In the genomic region with DNA sequence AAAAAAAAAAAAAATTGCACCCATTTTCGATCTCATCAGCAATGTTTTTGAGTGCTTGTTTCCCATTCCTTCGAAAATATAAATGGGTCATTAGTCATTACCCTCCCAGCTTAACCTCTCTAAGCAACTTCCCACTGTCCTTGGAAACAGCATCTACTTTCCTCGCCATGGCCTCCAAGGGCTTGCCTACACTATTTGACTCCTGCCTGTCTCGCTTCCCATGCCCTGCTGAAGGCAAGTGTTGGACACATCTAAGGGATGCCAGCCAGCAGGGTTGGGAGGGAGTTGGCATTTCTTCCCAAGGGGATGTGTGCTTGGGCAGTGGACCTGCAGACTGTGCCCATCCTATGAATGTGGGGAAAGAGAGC, we compare ENCODE assay signal across 15 cellular contexts. TPM values are rescaled to one million over a fixed set of nuclear protein-coding genes. Genes with fewer than 3 reads are reported as not detected.
A peak's percentile ranks its signal among the peaks of the same experiment; 100 is the strongest.
DNase-seq lines count a peak whose midpoint lies in the region; ATAC-seq and TF ChIP-seq lines count a peak whose summit lies in the region.
"Had no signal": no experiment of that assay in that cellular context is flagged by ENCODE, and none has a peak within 500 bp of the region (broad histone marks: within the 10 kb centered on the region; RNA-seq: fewer than 3 reads in every experiment).

No MANE protein-coding gene starts in this region.

- H3K27ac ChIP-seq in Karpas-422 (ENCODE audit: low read length) (no peak overlapping the region), neural progenitor cell (no peak overlapping the region)
- H3K27ac ChIP-seq: coronary artery had no signal

- no peaks in the 10 kb centered on the region for H3K36me3 ChIP-seq in Karpas-422 (ENCODE audit: insufficient read depth, low read length)
- H3K36me3 ChIP-seq in neural progenitor cell: no peaks in the 10 kb centered on the region

- H3K79me2 ChIP-seq in Karpas-422 (ENCODE audit: low read length) (no peaks in the 10 kb centered on the region), neural progenitor cell (ENCODE audit: low read depth) (no peaks in the 10 kb centered on the region)

- H3K27me3 Mint-ChIP-seq in neural progenitor cell (ENCODE audit: insufficient read depth, low read depth): peaks cover 6% of the 10 kb centered on the region

- H3K27me3 ChIP-seq in Karpas-422 (ENCODE audit: low read length): no peaks in the 10 kb centered on the region
- H3K27me3 ChIP-seq in neural progenitor cell: no peaks in the 10 kb centered on the region

- no peak overlapping the region for H3K27ac Mint-ChIP-seq in neural progenitor cell
- H3K27ac Mint-ChIP-seq: activated naive CD8-positive, alpha-beta T cell treated with anti-CD3 and anti-CD28 coated beads, Interleukin-2, amount 10 ng/mL, durations not matched to agents 7 days and 5 days; CD4-positive, alpha-beta T cell; immature natural killer cell; T-helper 2 cell treated with Interferon-gamma antibody and Interleukin-4, amounts not matched to agents 5 μg/mL and 100 μg/mL, for 36 hours had no signal

- no peaks in the 10 kb centered on the region for H3K9me3 Mint-ChIP-seq in neural progenitor cell
- H3K9me3 Mint-ChIP-seq: activated naive CD8-positive, alpha-beta T cell treated with anti-CD3 and anti-CD28 coated beads, Interleukin-2, amount 10 ng/mL, durations not matched to agents 7 days and 5 days; CD4-positive, alpha-beta T cell; immature natural killer cell; naive thymus-derived CD8-positive, alpha-beta T cell; T-helper 2 cell treated with Interferon-gamma antibody and Interleukin-4, amounts not matched to agents 5 μg/mL and 100 μg/mL, for 36 hours had no signal

- TF ChIP-seq CTCF in neural progenitor cell (IDR thresholded peaks at IDR 0.05): no peak

- H4K20me1 ChIP-seq in Karpas-422 (ENCODE audit: insufficient read depth, low read depth, low read length) (no peaks in the 10 kb centered on the region), neural progenitor cell (ENCODE audit: low read depth) (no peaks in the 10 kb centered on the region)

- no peaks in the 10 kb centered on the region for H3K36me3 Mint-ChIP-seq in neural progenitor cell
- H3K36me3 Mint-ChIP-seq: activated naive CD8-positive, alpha-beta T cell treated with anti-CD3 and anti-CD28 coated beads, Interleukin-2, amount 10 ng/mL, durations not matched to agents 7 days and 5 days; immature natural killer cell; naive thymus-derived CD8-positive, alpha-beta T cell had no signal

- no peaks in the 10 kb centered on the region for H3K9me2 ChIP-seq in Karpas-422 (replicated peaks; ENCODE audit: insufficient read depth, low read length)

- H3K4me2 ChIP-seq in Karpas-422 (ENCODE audit: low read depth, low read length, poor library complexity, severe bottlenecking) (no peak overlapping the region), neural progenitor cell (no peak overlapping the region)

- H3K9ac ChIP-seq in Karpas-422 (ENCODE audit: low read length) (no peak overlapping the region), neural progenitor cell (no peak overlapping the region)

- H3K4me3 Mint-ChIP-seq in neural progenitor cell: no peak overlapping the region
- H3K4me3 Mint-ChIP-seq: activated naive CD8-positive, alpha-beta T cell treated with anti-CD3 and anti-CD28 coated beads, Interleukin-2, amount 10 ng/mL, durations not matched to agents 7 days and 5 days; CD4-positive, alpha-beta T cell; immature natural killer cell; naive thymus-derived CD8-positive, alpha-beta T cell; T-helper 2 cell treated with Interferon-gamma antibody and Interleukin-4, amounts not matched to agents 5 μg/mL and 100 μg/mL, for 36 hours had no signal

- ATAC-seq in GM18511 (IDR thresholded peaks at IDR 0.05; ENCODE audit: unreplicated experiment) (peak; percentile 11), GM21717 (IDR thresholded peaks at IDR 0.05; ENCODE audit: unreplicated experiment) (no peak), GM19324 (IDR thresholded peaks at IDR 0.05; ENCODE audit: low FRiP score, unreplicated experiment) (no peak)

- H2AFZ ChIP-seq in Karpas-422 (ENCODE audit: low read length): no peak overlapping the region
- H2AFZ ChIP-seq in neural progenitor cell (replicated peaks): peak overlapping the region; percentile 74

- peaks cover 6% of the 10 kb centered on the region for H3K4me1 Mint-ChIP-seq in neural progenitor cell
- H3K4me1 Mint-ChIP-seq: immature natural killer cell had no signal

- DNase-seq in Karpas-422: peak; percentile 27
- DNase-seq in cerebellar cortex (ENCODE audit: low spot score): peak; percentile 68
- no peak for DNase-seq in neural progenitor cell (ENCODE audit: low spot score)
- DNase-seq in NCI-H2107 treated with DMSO at 0.1 percent for 48 hours (lab: John Stamatoyannopoulos, UW; ENCODE audit: unreplicated experiment): no peak
- no peak for DNase-seq in SK-N-DZ (ENCODE audit: low spot score)

- H3K9me3 ChIP-seq in Karpas-422 (ENCODE audit: low read length): no peaks in the 10 kb centered on the region
- H3K9me3 ChIP-seq in neural progenitor cell (ENCODE audit: low read depth): no peaks in the 10 kb centered on the region

- H3K4me1 ChIP-seq in Karpas-422 (ENCODE audit: low read length): no peaks in the 10 kb centered on the region
- H3K4me1 ChIP-seq in neural progenitor cell: no peaks in the 10 kb centered on the region

- H3F3A ChIP-seq in neural progenitor cell (ENCODE audit: low read depth): no peaks in the 10 kb centered on the region

- no peak overlapping the region for H3K4me3 ChIP-seq in Karpas-422 (ENCODE audit: low read length)
- H3K4me3 ChIP-seq in neural progenitor cell: no peak overlapping the region
- H3K4me3 ChIP-seq: coronary artery had no signal

RNA-seq across cellular contexts. Expression of a gene that starts 12.7 kb away (rescaled TPM):
- 35.2 and 35.5 TPM in 2 replicates for total RNA-seq in Karpas-422 (2014; rRNA removed; shearing (Covaris generic); ENCODE audit: low replicate concordance)
- 15.4 and 52.7 TPM in 2 replicates for total RNA-seq in neural progenitor cell (ENCODE audit: low replicate concordance)
- 26.4 and 33.4 TPM in 2 replicates for polyA plus RNA-seq in SK-N-DZ (2014; cell fraction: cytosol; rRNA removed)
- polyA plus RNA-seq in SK-N-DZ (2014; cell fraction: nucleus; rRNA removed): 13.4 and 13.8 TPM in 2 replicates

RNA-seq across cellular contexts. Expression of a gene that starts 48.8 kb away (rescaled TPM):
- total RNA-seq in Karpas-422 (2014; rRNA removed; shearing (Covaris generic); ENCODE audit: low replicate concordance): 19.8 and 38.9 TPM in 2 replicates
- 38.6 and 61.0 TPM in 2 replicates for total RNA-seq in neural progenitor cell (ENCODE audit: low replicate concordance)
- 69.4 and 75.5 TPM in 2 replicates for polyA plus RNA-seq in SK-N-DZ (2014; cell fraction: cytosol; rRNA removed)
- polyA plus RNA-seq in SK-N-DZ (2014; cell fraction: nucleus; rRNA removed): 98.1 and 107 TPM in 2 replicates

RNA-seq across cellular contexts. Expression of a gene that starts 52.5 kb away (rescaled TPM):
- not detected in 2 replicates for total RNA-seq in Karpas-422 (2014; rRNA removed; shearing (Covaris generic); ENCODE audit: low replicate concordance)
- not detected in 2 replicates for total RNA-seq in neural progenitor cell (ENCODE audit: low replicate concordance)
- not detected in 2 replicates for polyA plus RNA-seq in SK-N-DZ (2014; cell fraction: cytosol; rRNA removed)
- not detected in 2 replicates for polyA plus RNA-seq in SK-N-DZ (2014; cell fraction: nucleus; rRNA removed)
- total RNA-seq: activated CD8-positive, alpha-beta memory T cell treated with anti-CD3 and anti-CD28 coated beads for 36 hours; activated naive CD8-positive, alpha-beta T cell treated with anti-CD3 and anti-CD28 coated beads, Interleukin-2, amount 10 ng/mL, durations not matched to agents 7 days and 5 days; CD4-positive, alpha-beta T cell; naive thymus-derived CD8-positive, alpha-beta T cell had no signal
- polyA plus RNA-seq: immature natural killer cell; naive thymus-derived CD8-positive, alpha-beta T cell had no signal

Comparison
In these comparisons a context has a peak if more than half of its experiments do, and no peak if none do; other contexts are left out.
1. DNase-seq: peak in Karpas-422 (single experiment) and cerebellar cortex (single experiment); none in neural progenitor cell (single experiment), NCI-H2107 treated with DMSO at 0.1 percent for 48 hours (single experiment) and SK-N-DZ (single experiment).